Comparison of ENCODE assay signal across 8 cellular contexts in genomic region chr2:208253518-208254117, GRCh38.
DNase-seq lines count a peak whose midpoint lies in the region; ATAC-seq and TF ChIP-seq lines count a peak whose summit lies in the region.

No MANE protein-coding gene starts in this region.

- H3K9me3 ChIP-seq in HUES48 (ENCODE audit: control insufficient read depth, insufficient read depth, low read length) (no peaks in the 10 kb centered on the region), muscle layer of colon (ENCODE audit: low read length) (no peaks in the 10 kb centered on the region)

- H3K4me3 ChIP-seq in AG04449 (ENCODE audit: low read depth, low read length) (peak overlapping the region; percentile 89), HUES48 (ENCODE audit: low read depth, low read length) (peak overlapping the region; percentile 97), muscle layer of colon (ENCODE audit: low read depth in 1 of 2, low read length in 2 of 2) (peak overlapping the region; percentile 98 to 99)

- TF ChIP-seq CTCF in AG04449 (IDR thresholded peaks at IDR 0.05; ENCODE audit: insufficient read depth, low read length, missing control alignments): no peak

- H3K36me3 ChIP-seq in HUES48 (ENCODE audit: control insufficient read depth, insufficient read depth, low read length): peaks cover 53% of the 10 kb centered on the region
- H3K36me3 ChIP-seq in muscle layer of colon (ENCODE audit: insufficient read depth, low read length): peaks cover 24% of the 10 kb centered on the region

- H3K27me3 ChIP-seq in HUES48 (ENCODE audit: control insufficient read depth, insufficient read depth, low read length) (no peaks in the 10 kb centered on the region), muscle layer of colon (ENCODE audit: control insufficient read depth in 1 of 2, insufficient read depth in 2 of 2, low read length in 2 of 2) (no peaks in the 10 kb centered on the region)

- H3K9ac ChIP-seq in HUES48 (ENCODE audit: low read depth, low read length) (peak overlapping the region; percentile 78), muscle layer of colon (ENCODE audit: low read length) (peak overlapping the region; percentile 30)

- H3K27ac ChIP-seq in HUES48 (ENCODE audit: low read depth, low read length): peak overlapping the region; percentile 95
- H3K27ac ChIP-seq in caudate nucleus (ENCODE audit: low read depth, low read length): peak overlapping the region; percentile 82
- H3K27ac ChIP-seq in muscle layer of colon (ENCODE audit: low read depth, low read length): peak overlapping the region; percentile 91

- ATAC-seq in HG02840 (IDR thresholded peaks at IDR 0.05; ENCODE audit: low FRiP score, unreplicated experiment) (no peak), HG02610 (IDR thresholded peaks at IDR 0.05; ENCODE audit: unreplicated experiment) (no peak)

- POLR2A ChIA-PET in AG04449 (lab: Yijun Ruan, JAX): interaction anchor here (3.3 kb wide), 1 partner anchor 12 kb away, joined by 14 read pairs; the partner anchor contains the start of gene PIKFYVE

- H3K4me1 ChIP-seq in HUES48 (ENCODE audit: control insufficient read depth, insufficient read depth, low read length): peaks cover 19% of the 10 kb centered on the region; the same call in 1 of the 2 replicates
- peaks cover 21% of the 10 kb centered on the region for H3K4me1 ChIP-seq in muscle layer of colon (ENCODE audit: insufficient read depth, low read length)

- CTCF ChIA-PET in AG04449 (lab: Yijun Ruan, JAX): interaction anchor here (0.7 to 5.6 kb wide), 12 partner anchors 12 to 508 kb away, joined by 3 to 96 read pairs (median 6); partner anchors contain the start of gene PIKFYVE

- DNase-seq in AG04449 (ENCODE audit: low read depth, low spot score) (no peak), caudate nucleus (lab: John Stamatoyannopoulos, UW) (no peak), NCI-H2196 treated with DMSO at 0.1 percent for 48 hours (lab: John Stamatoyannopoulos, UW; ENCODE audit: unreplicated experiment) (no peak)
- DNase-seq in stimulated activated CD4-positive, alpha-beta T cell treated with anti-CD3 and anti-CD28 coated beads, Interleukin-4, amount 100 ng/mL, for 24 hours: no peak
